Comparison of ENCODE assay signal across 11 cellular contexts in the genomic region with DNA sequence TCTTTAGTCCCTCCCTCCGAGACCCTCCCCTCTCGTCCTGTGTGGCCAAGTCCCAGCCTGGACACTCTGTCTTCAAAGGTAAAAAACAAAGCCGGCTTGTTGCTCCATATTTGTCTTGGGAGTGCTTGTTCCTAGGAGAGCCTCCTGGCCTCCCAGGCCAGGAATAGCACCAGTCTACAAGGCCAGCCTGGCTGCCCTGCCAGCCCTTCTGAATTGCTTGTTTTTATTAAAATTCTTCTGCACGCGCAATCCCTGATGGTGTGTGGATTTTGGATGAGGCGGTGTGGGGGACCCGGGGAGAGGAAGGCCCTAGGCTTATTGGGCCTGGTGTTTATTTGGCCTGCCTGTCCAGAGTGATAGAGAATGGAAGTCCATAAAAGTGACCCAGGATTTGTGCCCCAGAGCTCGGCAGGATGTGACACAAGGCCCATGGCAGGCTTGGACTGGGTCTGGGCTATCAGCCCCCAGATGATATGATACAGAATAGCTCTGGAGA.
"Had no signal": no experiment of that assay in that cellular context is flagged by ENCODE, and none has a peak within 500 bp of the region (broad histone marks: within the 10 kb centered on the region; RNA-seq: fewer than 3 reads in every experiment).

No MANE protein-coding gene starts in this region.

- H3K4me1 Mint-ChIP-seq: activated naive CD8-positive, alpha-beta T cell treated with anti-CD3 and anti-CD28 coated beads, Interleukin-2, amount 50 U/mL, for 24 hours had no signal

- H3K4me3 Mint-ChIP-seq: activated naive CD4-positive, alpha-beta T cell treated with anti-CD3 and anti-CD28 coated beads for 36 hours; activated naive CD8-positive, alpha-beta T cell treated with anti-CD3 and anti-CD28 coated beads, Interleukin-2, amount 50 U/mL, for 24 hours had no signal

- H3K27me3 ChIP-seq: pancreas had no signal

- ATAC-seq: activated naive CD8-positive, alpha-beta T cell treated with anti-CD3 and anti-CD28 coated beads, Interleukin-2, amount 50 U/mL, for 24 hours; pancreas had no signal

- DNase-seq: activated CD4-positive, alpha-beta T cell treated with anti-CD3 and anti-CD28 coated beads for 1 hour; activated CD4-positive, alpha-beta T cell treated with anti-CD3 and anti-CD28 coated beads, Interleukin-2, amount 50 U/mL, for 4 hours; activated naive CD4-positive, alpha-beta T cell treated with anti-CD3 and anti-CD28 coated beads for 36 hours; activated naive CD8-positive, alpha-beta T cell treated with anti-CD3 and anti-CD28 coated beads, Interleukin-2, amount 50 U/mL, for 24 hours; activated T-cell treated with anti-CD3 and anti-CD28 coated beads for 4 hours; pancreas; stimulated activated CD4-positive, alpha-beta T cell treated with anti-CD3 and anti-CD28 coated beads, Interleukin-12 subunit alpha, Interleukin-12 subunit beta, amount 100 ng/mL, for 4 hours had no signal

- H3K4me3 ChIP-seq: dorsolateral prefrontal cortex, pancreas, tibial nerve had no signal

- H3K27ac ChIP-seq: dorsolateral prefrontal cortex, pancreas, VCaP had no signal

- H3K4me1 ChIP-seq: pancreas had no signal

- H3K9me3 Mint-ChIP-seq: activated naive CD4-positive, alpha-beta T cell treated with anti-CD3 and anti-CD28 coated beads for 36 hours; activated naive CD8-positive, alpha-beta T cell treated with anti-CD3 and anti-CD28 coated beads, Interleukin-2, amount 50 U/mL, for 24 hours; activated T-helper 2 cell treated with anti-CD3 and anti-CD28 coated beads, Interferon-gamma antibody, Interleukin-2, Interleukin-4, amounts not matched to agents 10 μg/mL and 5 μg/mL and 100 μg/mL, durations not matched to agents 14 hours and 24 hours and 36 hours had no signal

- H3K36me3 ChIP-seq: pancreas, tibial nerve had no signal

- H3K9me3 ChIP-seq: pancreas had no signal

- H3K27ac Mint-ChIP-seq: activated naive CD4-positive, alpha-beta T cell treated with anti-CD3 and anti-CD28 coated beads for 36 hours; activated naive CD8-positive, alpha-beta T cell treated with anti-CD3 and anti-CD28 coated beads, Interleukin-2, amount 50 U/mL, for 24 hours; activated T-helper 2 cell treated with anti-CD3 and anti-CD28 coated beads, Interferon-gamma antibody, Interleukin-2, Interleukin-4, amounts not matched to agents 10 μg/mL and 5 μg/mL and 100 μg/mL, durations not matched to agents 14 hours and 24 hours and 36 hours had no signal
